ENCODE assay signal across 15 cellular contexts in the genomic region with DNA sequence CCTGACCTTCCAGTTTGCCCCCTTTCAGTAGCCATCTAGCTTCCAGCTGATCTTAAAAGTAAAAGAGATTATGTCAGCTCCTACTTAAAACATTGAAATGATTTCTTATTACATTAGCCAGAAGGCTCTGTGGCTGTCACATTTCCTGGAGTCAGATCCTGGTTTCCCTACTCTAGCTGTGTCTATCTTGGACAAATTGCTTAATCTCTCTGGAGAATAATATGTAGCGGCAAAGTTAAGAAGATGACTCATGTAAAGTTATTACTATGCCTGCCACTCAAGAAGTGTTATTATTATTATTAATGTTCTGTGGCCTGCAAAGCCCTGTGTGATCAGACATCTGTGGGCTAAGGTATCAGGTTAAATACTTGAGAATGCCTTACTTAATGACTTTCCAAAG.
"Had no signal": no experiment of that assay in that cellular context is flagged by ENCODE, and none has a peak within 500 bp of the region (broad histone marks: within the 10 kb centered on the region; RNA-seq: fewer than 3 reads in every experiment).

No MANE protein-coding gene starts in this region.

- H3K4me3 ChIP-seq: cardiac muscle cell, colonic mucosa, right atrium auricular region, tibial nerve had no signal

- DNase-seq: activated effector memory CD4-positive, alpha-beta T cell treated with Interleukin-2 at 50 U/mL for 16 hours; amygdala; colonic mucosa; effector CD4-positive, alpha-beta T cell; glutamatergic neuron; mesenchymal stem cell; nephron progenitor cell; SIG-M5; small intestine had no signal

- H3K36me3 ChIP-seq: cardiac muscle cell, colonic mucosa, right atrium auricular region, tibial nerve had no signal

- H2AFZ ChIP-seq: parathyroid adenoma had no signal

- H3K27ac ChIP-seq: cardiac muscle cell, colonic mucosa, parathyroid adenoma, right atrium auricular region, tibial nerve had no signal

- H3K36me3 Mint-ChIP-seq: activated naive CD4-positive, alpha-beta T cell treated with anti-CD3 and anti-CD28 coated beads, Interleukin-2, amount 50 U/mL, for 24 hours had no signal

- H3K9ac ChIP-seq: parathyroid adenoma had no signal

- H3K27me3 ChIP-seq: cardiac muscle cell, colonic mucosa, right atrium auricular region, tibial nerve had no signal

- H3K4me3 Mint-ChIP-seq: activated naive CD4-positive, alpha-beta T cell treated with anti-CD3 and anti-CD28 coated beads, Interleukin-2, amount 50 U/mL, for 24 hours; nephron progenitor cell had no signal

- H3K4me1 Mint-ChIP-seq: activated naive CD4-positive, alpha-beta T cell treated with anti-CD3 and anti-CD28 coated beads, Interleukin-2, amount 50 U/mL, for 24 hours; nephron progenitor cell had no signal

- H3K27ac Mint-ChIP-seq: nephron progenitor cell had no signal

- H3K79me2 ChIP-seq: parathyroid adenoma had no signal

- H3K4me1 ChIP-seq: colonic mucosa, parathyroid adenoma, right atrium auricular region, tibial nerve had no signal

- ATAC-seq: activated CD4-positive, CD25-positive, alpha-beta regulatory T cell treated with anti-CD3 and anti-CD28 coated beads, Interleukin-2, amount 50 U/mL, for 24 hours had no signal

- H3K9me3 ChIP-seq: colonic mucosa, right atrium auricular region had no signal
